1 cellular context compared by ENCODE assay signal in genomic region chr6:89612121-89612520, GRCh38.
TF ChIP-seq lines count a peak whose summit lies in the region.

No MANE protein-coding gene starts in this region.

TF ChIP-seq in HepG2, 621 proteins besides CTCF, POLR2A, EP300 and RAD21:
- TF ChIP-seq SKIL (CRISPR knock-in tag; IDR thresholded peaks at IDR 0.05; ENCODE audit: borderline replicate concordance) (no peak), ZNF274 (CRISPR knock-in tag; IDR thresholded peaks at IDR 0.05) (no peak), HES4 (CRISPR knock-in tag; IDR thresholded peaks at IDR 0.05; ENCODE audit: borderline replicate concordance) (no peak), ZNF678 (CRISPR knock-in tag; IDR thresholded peaks at IDR 0.05) (no peak), SRSF4 (IDR thresholded peaks at IDR 0.05; ENCODE audit: low read depth, low read length, poor library complexity, severe bottlenecking) (no peak), PHF20 (CRISPR knock-in tag; IDR thresholded peaks at IDR 0.05) (no peak), GATAD2A (CRISPR knock-in tag; IDR thresholded peaks at IDR 0.05) (no peak), ZMYM3 (CRISPR knock-in tag; IDR thresholded peaks at IDR 0.05) (no peak), PTBP1 (IDR thresholded peaks at IDR 0.05; ENCODE audit: low read depth, low read length, poor library complexity, severe bottlenecking) (no peak), ZNF550 (CRISPR knock-in tag; IDR thresholded peaks at IDR 0.05; ENCODE audit: borderline replicate concordance) (no peak), ZNF768 (CRISPR knock-in tag; IDR thresholded peaks at IDR 0.05) (no peak), NR2F6 (IDR thresholded peaks at IDR 0.05) (no peak), NR2F6 (CRISPR knock-in tag; IDR thresholded peaks at IDR 0.05) (no peak), STAG1 (CRISPR knock-in tag; IDR thresholded peaks at IDR 0.05) (no peak), ZBTB21 (CRISPR knock-in tag; IDR thresholded peaks at IDR 0.05) (no peak)
- TF ChIP-seq, protein P1, sequence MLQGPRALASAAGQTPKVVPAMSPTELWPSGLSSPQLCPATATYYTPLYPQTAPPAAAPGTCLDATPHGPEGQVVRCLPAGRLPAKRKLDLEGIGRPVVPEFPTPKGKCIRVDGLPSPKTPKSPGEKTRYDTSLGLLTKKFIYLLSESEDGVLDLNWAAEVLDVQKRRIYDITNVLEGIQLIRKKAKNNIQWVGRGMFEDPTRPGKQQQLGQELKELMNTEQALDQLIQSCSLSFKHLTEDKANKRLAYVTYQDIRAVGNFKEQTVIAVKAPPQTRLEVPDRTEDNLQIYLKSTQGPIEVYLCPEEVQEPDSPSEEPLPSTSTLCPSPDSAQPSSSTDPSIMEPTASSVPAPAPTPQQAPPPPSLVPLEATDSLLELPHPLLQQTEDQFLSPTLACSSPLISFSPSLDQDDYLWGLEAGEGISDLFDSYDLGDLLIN (CRISPR knock-in tag; IDR thresholded peaks at IDR 0.05; ENCODE audit: borderline replicate concordance), result no peak
- TF ChIP-seq, protein P2, sequence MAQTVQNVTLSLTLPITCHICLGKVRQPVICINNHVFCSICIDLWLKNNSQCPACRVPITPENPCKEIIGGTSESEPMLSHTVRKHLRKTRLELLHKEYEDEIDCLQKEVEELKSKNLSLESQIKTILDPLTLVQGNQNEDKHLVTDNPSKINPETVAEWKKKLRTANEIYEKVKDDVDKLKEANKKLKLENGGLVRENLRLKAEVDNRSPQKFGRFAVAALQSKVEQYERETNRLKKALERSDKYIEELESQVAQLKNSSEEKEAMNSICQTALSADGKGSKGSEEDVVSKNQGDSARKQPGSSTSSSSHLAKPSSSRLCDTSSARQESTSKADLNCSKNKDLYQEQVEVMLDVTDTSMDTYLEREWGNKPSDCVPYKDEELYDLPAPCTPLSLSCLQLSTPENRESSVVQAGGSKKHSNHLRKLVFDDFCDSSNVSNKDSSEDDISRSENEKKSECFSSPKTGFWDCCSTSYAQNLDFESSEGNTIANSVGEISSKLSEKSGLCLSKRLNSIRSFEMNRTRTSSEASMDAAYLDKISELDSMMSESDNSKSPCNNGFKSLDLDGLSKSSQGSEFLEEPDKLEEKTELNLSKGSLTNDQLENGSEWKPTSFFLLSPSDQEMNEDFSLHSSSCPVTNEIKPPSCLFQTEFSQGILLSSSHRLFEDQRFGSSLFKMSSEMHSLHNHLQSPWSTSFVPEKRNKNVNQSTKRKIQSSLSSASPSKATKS (CRISPR knock-in tag; IDR thresholded peaks at IDR 0.05), result no peak
